ENCODE assay signal across 21 cellular contexts in genomic region chr12:109575683-109576082, GRCh38. TPM values are rescaled to one million over a fixed set of nuclear protein-coding genes. Genes with fewer than 3 reads are reported as not detected.
DNase-seq lines count a peak whose midpoint lies in the region; TF ChIP-seq lines count a peak whose summit lies in the region.
"Had no signal": no experiment of that assay in that cellular context is flagged by ENCODE, and none has a peak within 500 bp of the region (broad histone marks: within the 10 kb centered on the region; RNA-seq: fewer than 3 reads in every experiment).

No MANE protein-coding gene starts in this region.

- H3K18ac ChIP-seq in mesendoderm (ENCODE audit: low read length), result no peak overlapping the region

- H2BK5ac ChIP-seq in mesendoderm (ENCODE audit: low read length), result no peak overlapping the region

- WGBS in mesendoderm (ENCODE audit: extremely low coverage, insufficient coverage, low lambda C conversion rate), result no CpG with 5 or more reads among the region's 3 CpGs

- peaks cover 25% of the 10 kb centered on the region; the same call in 1 of the 2 replicates for H3K36me3 ChIP-seq in Loucy (ENCODE audit: insufficient read depth, low read length)
- H3K36me3 ChIP-seq in mesendoderm (ENCODE audit: control insufficient read depth, insufficient read depth, low read length), result peaks cover 5% of the 10 kb centered on the region
- peaks cover 31% of the 10 kb centered on the region for H3K36me3 ChIP-seq in osteoblast (ENCODE audit: insufficient read depth, low read length)

- no peaks in the 10 kb centered on the region for H3K9me2 ChIP-seq in Loucy (replicated peaks; ENCODE audit: low read depth, low read length)

- no peak overlapping the region for H3K4ac ChIP-seq in mesendoderm (ENCODE audit: low read depth, low read length)

- H4K5ac ChIP-seq in mesendoderm (ENCODE audit: low read length), result no peak overlapping the region

- H3K4me2 ChIP-seq in Loucy (ENCODE audit: low read depth, low read length, poor library complexity, severe bottlenecking) (peak overlapping the region; percentile 88), mesendoderm (ENCODE audit: low read length) (no peak overlapping the region), osteoblast (ENCODE audit: insufficient read depth, low read length) (no peak overlapping the region)

- H3K79me2 ChIP-seq in Loucy (ENCODE audit: insufficient read depth, low read length) (peaks cover 46% of the 10 kb centered on the region), mesendoderm (ENCODE audit: control insufficient read depth, insufficient read depth, low read length) (peaks cover 2% of the 10 kb centered on the region), osteoblast (ENCODE audit: insufficient read depth, low read length) (peaks cover 14% of the 10 kb centered on the region)

- H4K8ac ChIP-seq in mesendoderm (ENCODE audit: low read depth, low read length), result no peak overlapping the region

- peak overlapping the region; percentile 55 for H3K4me3 Mint-ChIP-seq in glutamatergic neuron (ENCODE audit: unreplicated experiment)

- no peaks in the 10 kb centered on the region for H3K36me3 Mint-ChIP-seq in glutamatergic neuron (ENCODE audit: unreplicated experiment)

- H2BK120ac ChIP-seq in mesendoderm (ENCODE audit: low read depth, low read length), result no peak overlapping the region

- DNase-seq in glutamatergic neuron (no peak), mesendoderm (no peak), osteoblast (ENCODE audit: insufficient read length, low spot score, missing footprints) (peak; percentile 47), AG08396 (ENCODE audit: low spot score) (no peak), activated T-cell treated with anti-CD3 and anti-CD28 coated beads for 4 hours (no peak)
- no peak for DNase-seq in activated CD4-positive, alpha-beta T cell treated with anti-CD3 and anti-CD28 coated beads for 1 hour
- DNase-seq: ACHN, AML-193, DMS79, Karpas-422, MM.1S, NCI-H1092, NCI-H146, NCI-H2029 treated with DMSO at 0.1 percent for 48 hours, Right ventricle myocardium superior had no signal

- H3K9me3 ChIP-seq in Loucy (ENCODE audit: insufficient read depth, low read depth, low read length) (no peaks in the 10 kb centered on the region), osteoblast (ENCODE audit: low read depth, low read length) (no peaks in the 10 kb centered on the region)

- peak overlapping the region; percentile 79 for H3K4me3 ChIP-seq in Loucy (ENCODE audit: low read length, poor library complexity, severe bottlenecking)
- no peak overlapping the region for H3K4me3 ChIP-seq in mesendoderm (ENCODE audit: low read length)
- H3K4me3 ChIP-seq in osteoblast (ENCODE audit: insufficient read depth, low read length), result no peak overlapping the region

- H2AK5ac ChIP-seq in mesendoderm (ENCODE audit: low read length), result no peak overlapping the region

- H3K23ac ChIP-seq in mesendoderm (ENCODE audit: low read length), result no peak overlapping the region

- H3K56ac ChIP-seq in mesendoderm (ENCODE audit: low read length), result peak overlapping the region; percentile 25

- peaks cover 13% of the 10 kb centered on the region for H3K79me1 ChIP-seq in mesendoderm (ENCODE audit: low read length)

- no peaks in the 10 kb centered on the region for H3F3A ChIP-seq in Loucy (ENCODE audit: low read depth)

- peaks cover 16% of the 10 kb centered on the region for H3K4me1 Mint-ChIP-seq in glutamatergic neuron (ENCODE audit: low read depth, unreplicated experiment)

- no peak overlapping the region for H3K27ac Mint-ChIP-seq in glutamatergic neuron (ENCODE audit: unreplicated experiment)
- H3K27ac Mint-ChIP-seq: GM23338 had no signal

- H3K27me3 ChIP-seq in Loucy (ENCODE audit: insufficient read depth, low read length, poor library complexity, severe bottlenecking) (no peaks in the 10 kb centered on the region), mesendoderm (ENCODE audit: insufficient read depth, low read length, poor library complexity) (no peaks in the 10 kb centered on the region), osteoblast (ENCODE audit: insufficient read depth, low read length) (no peaks in the 10 kb centered on the region)

- H3K27me3 Mint-ChIP-seq in glutamatergic neuron (ENCODE audit: unreplicated experiment), result peaks cover 8% of the 10 kb centered on the region
- H3K27me3 Mint-ChIP-seq: IgD-negative memory B cell had no signal

- H2AFZ ChIP-seq in Loucy (ENCODE audit: low read length) (no peak overlapping the region), osteoblast (ENCODE audit: low read length) (no peak overlapping the region)
- H2AFZ ChIP-seq: GM23338 had no signal

- TF ChIP-seq CTCF in Loucy (conservative IDR thresholded peaks at IDR 0.05; ENCODE audit: low read length) (no peak), glutamatergic neuron (IDR thresholded peaks at IDR 0.05; ENCODE audit: partially characterized antibody, unreplicated experiment) (no peak), osteoblast (IDR thresholded peaks at IDR 0.05; ENCODE audit: extremely low read depth, low read depth, low read length) (no peak)

- H2BK15ac ChIP-seq in mesendoderm (replicated peaks; ENCODE audit: low read depth), result no peak overlapping the region

- no peak overlapping the region for H3K27ac ChIP-seq in mesendoderm (ENCODE audit: low read depth, low read length)
- H3K27ac ChIP-seq in osteoblast (ENCODE audit: low read depth, low read length), result no peak overlapping the region
- H3K27ac ChIP-seq: C4-2B, HL-60, SK-N-MC had no signal

- H3K9ac ChIP-seq in Loucy (ENCODE audit: low read depth, low read length, poor library complexity, severe bottlenecking) (no peak overlapping the region), mesendoderm (ENCODE audit: low read length) (no peak overlapping the region)

- H4K20me1 ChIP-seq in Loucy (ENCODE audit: insufficient read depth, low read length, poor library complexity, severe bottlenecking) (no peaks in the 10 kb centered on the region), osteoblast (ENCODE audit: insufficient read depth, low read length) (no peaks in the 10 kb centered on the region)

- H3K9me3 Mint-ChIP-seq in glutamatergic neuron (ENCODE audit: unreplicated experiment), result peaks cover 6% of the 10 kb centered on the region
- H3K9me3 Mint-ChIP-seq: GM23338, IgD-negative memory B cell had no signal

- H3K4me1 ChIP-seq in Loucy (ENCODE audit: insufficient read depth, low read length, poor library complexity, severe bottlenecking) (peaks cover 37% of the 10 kb centered on the region), mesendoderm (ENCODE audit: control insufficient read depth, low read depth, low read length) (peaks cover 8% of the 10 kb centered on the region), osteoblast (ENCODE audit: insufficient read depth, low read length) (peaks cover 8% of the 10 kb centered on the region)

RNA-seq across cellular contexts. Expression of gene MVK, which starts 2.1 kb away (rescaled TPM):
- 53.6 TPM for total RNA-seq in glutamatergic neuron (ENCODE audit: unreplicated experiment)
- polyA plus RNA-seq in mesendoderm (2013, experiment 1 of 2), result 19.8 TPM
- 19.5 TPM for polyA plus RNA-seq in mesendoderm (2013, experiment 2 of 2)
- 31.1 and 31.2 TPM in 2 replicates for total RNA-seq in osteoblast

RNA-seq across cellular contexts. Expression of gene MMAB, which starts 2.4 kb away (rescaled TPM):
- total RNA-seq in glutamatergic neuron (ENCODE audit: unreplicated experiment), result 28.7 TPM
- polyA plus RNA-seq in mesendoderm (2013, experiment 1 of 2), result 19.4 TPM
- 20.6 TPM for polyA plus RNA-seq in mesendoderm (2013, experiment 2 of 2)
- 34.4 and 35.7 TPM in 2 replicates for total RNA-seq in osteoblast
